ENCODE assay signal across 11 cellular contexts in the genomic region with DNA sequence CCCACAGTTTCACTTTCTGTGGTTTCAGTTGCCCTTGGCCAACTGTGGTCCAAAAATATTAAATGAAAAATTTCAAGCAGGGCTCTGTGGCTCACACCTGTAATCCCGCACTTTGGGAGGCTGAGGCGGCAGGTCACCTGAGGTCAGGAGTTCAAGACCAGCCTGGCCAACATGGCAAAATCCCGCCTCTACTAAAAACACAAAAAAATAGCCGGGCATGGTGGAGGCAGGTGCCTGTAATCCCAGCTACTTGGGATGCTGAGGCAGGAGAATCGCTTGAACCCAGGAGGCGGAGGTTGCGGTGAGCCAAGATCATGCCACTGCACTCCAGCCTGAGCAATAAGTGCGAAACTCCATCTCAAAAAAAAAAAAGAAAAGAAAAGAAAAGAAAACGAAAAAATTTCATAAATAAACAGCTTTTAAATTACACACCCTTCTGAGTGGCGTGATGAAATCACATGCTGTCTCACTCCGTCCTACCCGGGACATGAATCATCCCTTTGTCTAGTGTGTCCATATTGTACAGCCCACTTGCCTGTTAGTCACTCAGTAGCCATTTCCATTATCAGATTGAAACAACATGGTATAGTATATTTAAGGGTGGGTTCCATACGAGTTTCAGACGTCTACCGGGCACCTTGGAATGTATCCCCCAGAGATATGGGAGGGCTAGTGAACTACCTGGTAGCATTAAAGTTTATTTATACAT. TPM values are rescaled to one million over a fixed set of nuclear protein-coding genes. Genes with fewer than 3 reads are reported as not detected.
DNase-seq lines count a peak whose midpoint lies in the region; ATAC-seq, FAIRE-seq and TF ChIP-seq lines count a peak whose summit lies in the region.
"Had no signal": no experiment of that assay in that cellular context is flagged by ENCODE, and none has a peak within 500 bp of the region (broad histone marks: within the 10 kb centered on the region; RNA-seq: fewer than 3 reads in every experiment).

No MANE protein-coding gene starts in this region.

- H3K27me3 Mint-ChIP-seq in astrocyte (ENCODE audit: low read depth, unreplicated experiment) = no peaks in the 10 kb centered on the region

- H3K9ac ChIP-seq in astrocyte (ENCODE audit: low read length) = peak overlapping the region; percentile 65

- H3K4me1 ChIP-seq in astrocyte (ENCODE audit: insufficient read depth, low read length) (peaks cover 42% of the 10 kb centered on the region), vagina (peaks cover 54% of the 10 kb centered on the region)

- no peaks in the 10 kb centered on the region for H3K36me3 ChIP-seq in astrocyte (ENCODE audit: insufficient read depth, low read length)
- H3K36me3 ChIP-seq in vagina = no peaks in the 10 kb centered on the region

- no peak for ATAC-seq in GM18867 (IDR thresholded peaks at IDR 0.05; ENCODE audit: unreplicated experiment)
- ATAC-seq: activated CD8-positive, alpha-beta T cell treated with anti-CD3 and anti-CD28 coated beads for 36 hours had no signal

- TF ChIP-seq POLR2A in vagina (IDR thresholded peaks at IDR 0.05) = no peak

- H3K27ac ChIP-seq in astrocyte (ENCODE audit: low read depth, low read length) (peak overlapping the region; percentile 88), vagina (peak overlapping the region; percentile 51)
- H3K27ac ChIP-seq: 22Rv1 had no signal

- no peak for TF ChIP-seq CTCF in astrocyte (IDR thresholded peaks at IDR 0.05; ENCODE audit: insufficient read depth, low read depth, low read length)
- TF ChIP-seq CTCF in vagina (IDR thresholded peaks at IDR 0.05) = no peak

- intact Hi-C loops in vagina (cut with DNase I) = no loop called here

- H3K4me3 Mint-ChIP-seq in astrocyte (ENCODE audit: unreplicated experiment) = no peak overlapping the region
- H3K4me3 Mint-ChIP-seq: activated CD8-positive, alpha-beta T cell treated with anti-CD3 and anti-CD28 coated beads for 36 hours; GM23338 had no signal

- peak; percentile 70 for FAIRE-seq in astrocyte (lab: Jason Lieb, UNC)

- no peaks in the 10 kb centered on the region for H3K9me3 Mint-ChIP-seq in astrocyte (ENCODE audit: unreplicated experiment)
- H3K9me3 Mint-ChIP-seq: activated CD8-positive, alpha-beta T cell treated with anti-CD3 and anti-CD28 coated beads for 36 hours; GM23338 had no signal

- no peaks in the 10 kb centered on the region for H3K27me3 ChIP-seq in astrocyte (ENCODE audit: insufficient read depth, low read length)
- H3K27me3 ChIP-seq in vagina = no peaks in the 10 kb centered on the region

- peaks cover 4% of the 10 kb centered on the region for H3K36me3 Mint-ChIP-seq in astrocyte (ENCODE audit: low read depth, unreplicated experiment)

- H2AFZ ChIP-seq in astrocyte (ENCODE audit: low read depth, low read length) = no peak overlapping the region
- H2AFZ ChIP-seq: GM23338 had no signal

- peak overlapping the region; percentile 83 for H3K27ac Mint-ChIP-seq in astrocyte (ENCODE audit: unreplicated experiment)
- H3K27ac Mint-ChIP-seq: activated CD8-positive, alpha-beta T cell treated with anti-CD3 and anti-CD28 coated beads for 36 hours; GM23338 had no signal

- H3K4me3 ChIP-seq in astrocyte (ENCODE audit: insufficient read depth, low read depth, low read length) = no peak overlapping the region
- no peak overlapping the region for H3K4me3 ChIP-seq in vagina
- H3K4me3 ChIP-seq: GM23338 had no signal

- H3K79me2 ChIP-seq in astrocyte (ENCODE audit: insufficient read depth, low read length) = peaks cover 96% of the 10 kb centered on the region

- peaks cover 60% of the 10 kb centered on the region for H3K4me1 Mint-ChIP-seq in astrocyte (ENCODE audit: low read depth, unreplicated experiment)

- H4K20me1 ChIP-seq in astrocyte (ENCODE audit: insufficient read depth, low read length) = peaks cover 16% of the 10 kb centered on the region

- no peaks in the 10 kb centered on the region for H3K9me3 ChIP-seq in astrocyte (ENCODE audit: insufficient read depth, low read depth, low read length)
- no peaks in the 10 kb centered on the region for H3K9me3 ChIP-seq in vagina

- DNase-seq in DMS53 (lab: John Stamatoyannopoulos, UW) (peak; percentile 44), DMS53 treated with DMSO at 0.1 percent for 48 hours (lab: John Stamatoyannopoulos, UW; ENCODE audit: unreplicated experiment) (no peak), astrocyte (ENCODE audit: low read depth) (peak; percentile 96), iris pigment epithelial cell (ENCODE audit: low read depth) (peak; percentile 97), vagina (ENCODE audit: extremely low spot score in 2 of 2) (no peak), NCI-H82 (lab: John Stamatoyannopoulos, UW) (no peak), SHP77 (lab: John Stamatoyannopoulos, UW) (no peak)
- DNase-seq: activated CD8-positive, alpha-beta T cell treated with anti-CD3 and anti-CD28 coated beads for 36 hours had no signal

- peak overlapping the region; percentile 66 for H3K4me2 ChIP-seq in astrocyte (ENCODE audit: low read length)
- H3K4me2 ChIP-seq: GM23338 had no signal

RNA-seq across cellular contexts. Expression of gene PTPRK, which starts 11.7 kb away (rescaled TPM):
- total RNA-seq in astrocyte (139 and 159 TPM in 2 replicates), vagina (82.5 TPM)

Comparison
In these comparisons a context has a peak if more than half of its experiments do, and no peak if none do; other contexts are left out.
1. DNase-seq: peak in DMS53 (single experiment), astrocyte (single experiment) and iris pigment epithelial cell (single experiment); none in DMS53 treated with DMSO at 0.1 percent for 48 hours (single experiment), vagina (0 of 2), NCI-H82 (single experiment) and SHP77 (0 of 2).